1 cellular context compared by ENCODE assay signal in the genomic region with DNA sequence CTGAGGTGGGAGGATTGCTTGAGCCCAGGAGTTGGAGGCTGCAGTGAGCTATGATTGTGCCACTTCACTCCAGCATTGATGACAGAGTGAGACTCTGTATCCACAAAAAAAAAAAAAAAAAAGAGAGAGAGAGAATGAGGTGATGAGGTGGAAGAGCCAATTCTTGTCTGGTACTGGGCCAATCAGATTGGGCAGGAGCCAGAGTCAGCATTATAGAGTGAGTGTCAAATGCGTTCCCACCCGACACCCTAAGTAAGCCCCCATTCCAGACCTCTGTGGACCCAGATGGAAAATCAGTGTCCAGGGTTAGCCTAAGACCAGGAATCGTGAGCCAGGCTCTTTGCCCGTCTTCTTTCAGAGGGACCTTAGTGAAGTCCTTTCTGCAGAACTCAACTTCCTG.
TF ChIP-seq lines count a peak whose summit lies in the region.

No MANE protein-coding gene starts in this region.

TF ChIP-seq in H1, 55 proteins besides CTCF, POLR2A, EP300 and RAD21 (continued from another document):
- TF ChIP-seq RNF2 (IDR thresholded peaks at IDR 0.05; ENCODE audit: borderline replicate concordance, low read depth, low read length, missing control alignments, poor library complexity, severe bottlenecking) (no peak), CTBP2 (IDR thresholded peaks at IDR 0.05; ENCODE audit: borderline replicate concordance, insufficient read depth, insufficient read length, low read length) (no peak), KDM4A (IDR thresholded peaks at IDR 0.05; ENCODE audit: low read depth, low read length, severe bottlenecking) (no peak), NRF1 (IDR thresholded peaks at IDR 0.05; ENCODE audit: low read depth, low read length) (no peak), NANOG (IDR thresholded peaks at IDR 0.05; ENCODE audit: insufficient read depth, low read depth, low read length, poor library complexity, severe bottlenecking) (no peak), CHD1 (IDR thresholded peaks at IDR 0.05; ENCODE audit: low read depth, low read length) (no peak), ATF2 (IDR thresholded peaks at IDR 0.05; ENCODE audit: low read length) (no peak), RXRA (IDR thresholded peaks at IDR 0.05; ENCODE audit: insufficient read depth, low read depth, low read length) (no peak), JUND (IDR thresholded peaks at IDR 0.05; ENCODE audit: low read length) (no peak), TBP (IDR thresholded peaks at IDR 0.05; ENCODE audit: low read depth, low read length) (no peak), BRCA1 (IDR thresholded peaks at IDR 0.05; ENCODE audit: low read depth, low read length) (no peak), RFX5 (IDR thresholded peaks at IDR 0.05; ENCODE audit: borderline replicate concordance, low read depth, low read length) (no peak), TCF12 (IDR thresholded peaks at IDR 0.05; ENCODE audit: low read depth, low read length) (no peak), ZNF274 (IDR thresholded peaks at IDR 0.05; ENCODE audit: borderline replicate concordance, extremely low read depth, low read length) (no peak), KDM5A (IDR thresholded peaks at IDR 0.05; ENCODE audit: low read length) (no peak), JUN (IDR thresholded peaks at IDR 0.05; ENCODE audit: low read depth, low read length) (no peak), SP4 (IDR thresholded peaks at IDR 0.05; ENCODE audit: low read length) (no peak), CEBPB (IDR thresholded peaks at IDR 0.05; ENCODE audit: low read depth, low read length) (no peak)
